34 cellular contexts compared by ENCODE assay signal in the genomic region with DNA sequence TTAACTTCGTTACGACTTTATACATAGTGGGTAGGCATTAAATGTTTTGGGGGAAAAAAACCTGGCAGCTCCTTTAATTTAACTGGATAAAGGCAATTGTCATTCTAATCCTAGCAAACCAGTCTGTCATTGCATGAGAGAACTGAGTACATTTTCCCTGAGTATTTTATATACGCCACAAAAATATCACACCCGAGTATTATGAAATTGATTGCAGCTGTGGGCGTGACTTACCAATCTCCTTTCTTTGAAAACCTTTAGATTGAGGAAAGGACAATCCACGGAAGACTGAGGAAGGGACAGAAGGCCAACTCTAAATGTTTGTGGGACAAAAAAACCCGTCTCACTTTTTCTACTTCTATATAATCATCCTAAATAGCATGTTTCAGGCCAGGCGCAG. TPM values are rescaled to one million over a fixed set of nuclear protein-coding genes. Genes with fewer than 3 reads are reported as not detected.
A peak's percentile ranks its signal among the peaks of the same experiment; 100 is the strongest.
DNase-seq lines count a peak whose midpoint lies in the region; ATAC-seq, FAIRE-seq and TF ChIP-seq lines count a peak whose summit lies in the region.
"Had no signal": no experiment of that assay in that cellular context is flagged by ENCODE, and none has a peak within 500 bp of the region (broad histone marks: within the 10 kb centered on the region; RNA-seq: fewer than 3 reads in every experiment).

No MANE protein-coding gene starts in this region.

- H3K4me1 ChIP-seq in thoracic aorta (ENCODE audit: control insufficient read depth in 1 of 2, low read depth in 2 of 2) (peaks cover 16 to 46% of the 10 kb centered on the region in 2 donors), vagina (no peaks in the 10 kb centered on the region)
- H3K4me1 ChIP-seq: HAP-1 had no signal

- no peak for ATAC-seq in thoracic aorta (ENCODE audit: insufficient number of reproducible peaks, low FRiP score, low read depth)
- ATAC-seq: K562; left colon; natural killer cell treated with Interleukin-12 subunit alpha and Interleukin-12 subunit beta and Interleukin-15 and Interleukin-18, amount 100 ng/mL, for 72 hours had no signal

- H3K27ac Mint-ChIP-seq in dendritic cell treated with granulocyte-macrophage colony-stimulating factor and Interleukin-4, amounts not matched to agents 40 ng/mL and 50 ng/mL, for 4 days: peak overlapping the region; percentile 89
- H3K27ac Mint-ChIP-seq: activated naive CD4-positive, alpha-beta T cell treated with anti-CD3 and anti-CD28 coated beads, Interleukin-2, amount 10 ng/mL, durations not matched to agents 7 days and 5 days; activated T-cell treated with anti-CD3 and anti-CD28 coated beads, Interleukin-2, amount 50 U/mL, for 72 hours; immature natural killer cell; natural killer cell treated with Interleukin-12 subunit alpha and Interleukin-12 subunit beta and Interleukin-15 and Interleukin-18, amount 100 ng/mL, for 72 hours; T-helper 1 cell treated with Interleukin-12 subunit alpha and Interleukin-12 subunit beta and Interleukin-4 antibody, amounts not matched to agents 30 μg/mL and 1 μg/mL, for 36 hours had no signal

- no peak overlapping the region for H3K4me3 Mint-ChIP-seq in dendritic cell treated with granulocyte-macrophage colony-stimulating factor and Interleukin-4, amounts not matched to agents 40 ng/mL and 50 ng/mL, for 4 days
- H3K4me3 Mint-ChIP-seq: activated naive CD4-positive, alpha-beta T cell treated with anti-CD3 and anti-CD28 coated beads, Interleukin-2, amount 10 ng/mL, durations not matched to agents 7 days and 5 days; immature natural killer cell; natural killer cell treated with Interleukin-12 subunit alpha and Interleukin-12 subunit beta and Interleukin-15 and Interleukin-18, amount 100 ng/mL, for 72 hours; T-helper 1 cell treated with Interleukin-12 subunit alpha and Interleukin-12 subunit beta and Interleukin-4 antibody, amounts not matched to agents 30 μg/mL and 1 μg/mL, for 36 hours had no signal

- H3K36me3 Mint-ChIP-seq in dendritic cell treated with granulocyte-macrophage colony-stimulating factor and Interleukin-4, amounts not matched to agents 40 ng/mL and 50 ng/mL, for 4 days (ENCODE audit: low read depth): no peaks in the 10 kb centered on the region
- H3K36me3 Mint-ChIP-seq: activated naive CD4-positive, alpha-beta T cell treated with anti-CD3 and anti-CD28 coated beads, Interleukin-2, amount 10 ng/mL, durations not matched to agents 7 days and 5 days; immature natural killer cell; natural killer cell treated with Interleukin-12 subunit alpha and Interleukin-12 subunit beta and Interleukin-15 and Interleukin-18, amount 100 ng/mL, for 72 hours had no signal

- no peak for FAIRE-seq in H54 (lab: Jason Lieb, UNC)
- FAIRE-seq: A204.1, bronchial epithelial cell, endothelial cell of umbilical vein, GM18507, HTR-8/SVneo, K562 had no signal

- no peaks in the 10 kb centered on the region for H3K36me3 ChIP-seq in thoracic aorta
- H3K36me3 ChIP-seq in vagina: no peaks in the 10 kb centered on the region
- H3K36me3 ChIP-seq: gastroesophageal sphincter, HAP-1, sigmoid colon, suprapubic skin had no signal

- peak; percentile 13 for DNase-seq in SIG-M5 treated with dmso at 0.1 percent for 504 hours (lab: John Stamatoyannopoulos, UW; ENCODE audit: unreplicated experiment)
- DNase-seq in SIG-M5 (lab: John Stamatoyannopoulos, UW): no peak
- DNase-seq in NCI-H460 (ENCODE audit: extremely low read depth, low read depth): peak; percentile 85
- DNase-seq in thoracic aorta (ENCODE audit: low spot score): no peak
- no peak for DNase-seq in anterior cingulate cortex (lab: John Stamatoyannopoulos, UW)
- DNase-seq in vagina (ENCODE audit: extremely low spot score in 2 of 2): no peak
- DNase-seq in H54 (ENCODE audit: insufficient read length, low spot score): no peak
- DNase-seq: activated CD4-positive, alpha-beta T cell treated with anti-CD3 and anti-CD28 coated beads, Interleukin-2, amount 50 U/mL, for 4 hours; activated naive CD4-positive, alpha-beta T cell treated with anti-CD3 and anti-CD28 coated beads, Interleukin-2, amount 10 ng/mL, durations not matched to agents 7 days and 5 days; DMS 273 treated with DMSO at 0.1 percent for 48 hours; immature natural killer cell; NCI-H1105; NCI-H187 treated with DMSO at 0.1 percent for 48 hours; NCI-H524 treated with DMSO at 0.1 percent for 48 hours; stimulated activated naive CD4-positive, alpha-beta T cell had no signal

- no peak for TF ChIP-seq POLR2A in vagina (IDR thresholded peaks at IDR 0.05)
- TF ChIP-seq POLR2A in H54 (IDR thresholded peaks at IDR 0.05; ENCODE audit: low read depth, low read length): no peak

- H3K27me3 ChIP-seq in thoracic aorta (replicated peaks; ENCODE audit: insufficient read depth) (no peaks in the 10 kb centered on the region), vagina (no peaks in the 10 kb centered on the region)
- H3K27me3 ChIP-seq: sigmoid colon, suprapubic skin had no signal

- intact Hi-C loops in dendritic cell treated with granulocyte-macrophage colony-stimulating factor and Interleukin-4, amounts not matched to agents 40 ng/mL and 50 ng/mL, for 4 days (cut with micrococcal nuclease): loop anchor here (1.0 to 2.0 kb wide), 2 partner anchors 15 to 37 kb away; no protein-coding TSS in a partner anchor
- intact Hi-C loops in vagina (cut with DNase I): no loop called here

- H3K9me3 ChIP-seq in thoracic aorta (no peaks in the 10 kb centered on the region), vagina (no peaks in the 10 kb centered on the region)
- H3K9me3 ChIP-seq: gastroesophageal sphincter, HAP-1, sigmoid colon, suprapubic skin had no signal

- peak overlapping the region; percentile 56 to 64 for H3K27ac ChIP-seq in thoracic aorta
- no peak overlapping the region for H3K27ac ChIP-seq in vagina
- H3K27ac ChIP-seq: suprapubic skin had no signal

- H3K4me1 Mint-ChIP-seq in dendritic cell treated with granulocyte-macrophage colony-stimulating factor and Interleukin-4, amounts not matched to agents 40 ng/mL and 50 ng/mL, for 4 days (ENCODE audit: low read depth): peaks cover 56% of the 10 kb centered on the region

- H3K4me3 ChIP-seq in thoracic aorta (no peak overlapping the region), vagina (no peak overlapping the region)
- H3K4me3 ChIP-seq: gastroesophageal sphincter, HAP-1, K562, sigmoid colon, suprapubic skin had no signal

- H3K9me3 Mint-ChIP-seq in dendritic cell treated with granulocyte-macrophage colony-stimulating factor and Interleukin-4, amounts not matched to agents 40 ng/mL and 50 ng/mL, for 4 days: no peaks in the 10 kb centered on the region
- H3K9me3 Mint-ChIP-seq: activated naive CD4-positive, alpha-beta T cell treated with anti-CD3 and anti-CD28 coated beads, Interleukin-2, amount 10 ng/mL, durations not matched to agents 7 days and 5 days; activated T-cell treated with anti-CD3 and anti-CD28 coated beads, Interleukin-2, amount 50 U/mL, for 72 hours; immature natural killer cell; natural killer cell treated with Interleukin-12 subunit alpha and Interleukin-12 subunit beta and Interleukin-15 and Interleukin-18, amount 100 ng/mL, for 72 hours; T-helper 1 cell treated with Interleukin-12 subunit alpha and Interleukin-12 subunit beta and Interleukin-4 antibody, amounts not matched to agents 30 μg/mL and 1 μg/mL, for 36 hours had no signal

- H3K27me3 Mint-ChIP-seq in dendritic cell treated with granulocyte-macrophage colony-stimulating factor and Interleukin-4, amounts not matched to agents 40 ng/mL and 50 ng/mL, for 4 days: no peaks in the 10 kb centered on the region
- H3K27me3 Mint-ChIP-seq: activated naive CD4-positive, alpha-beta T cell treated with anti-CD3 and anti-CD28 coated beads, Interleukin-2, amount 10 ng/mL, durations not matched to agents 7 days and 5 days had no signal

- TF ChIP-seq CTCF in thoracic aorta (IDR thresholded peaks at IDR 0.05) (no peak), vagina (IDR thresholded peaks at IDR 0.05) (no peak)

RNA-seq across cellular contexts. Expression of a gene that starts 9.0 kb away (rescaled TPM):
- 0.72 and 0.99 TPM in 2 replicates for total RNA-seq in NCI-H460 (2014; rRNA removed; shearing (Covaris generic))
- 8.6 and 12.1 TPM in 2 replicates for polyA plus RNA-seq in NCI-H460 (2014; cell fraction: nucleus; rRNA removed)
- total RNA-seq in thoracic aorta (not detected), vagina (not detected)
- total RNA-seq: activated T-cell treated with anti-CD3 and anti-CD28 coated beads, Interleukin-2, amount 50 U/mL, for 72 hours; bronchial epithelial cell; endothelial cell of umbilical vein; gastroesophageal sphincter; K562; mucosa of gallbladder; natural killer cell treated with Interleukin-12 subunit alpha and Interleukin-12 subunit beta and Interleukin-15 and Interleukin-18, amount 100 ng/mL, for 72 hours; omental fat pad; pulmonary artery endothelial cell; sigmoid colon; ureter had no signal
- polyA plus RNA-seq: endothelial cell of umbilical vein, immature natural killer cell, K562 had no signal

RNA-seq across cellular contexts. Expression of a gene that starts 17.7 kb away (rescaled TPM):
- not detected in 2 replicates for total RNA-seq in NCI-H460 (2014; rRNA removed; shearing (Covaris generic))
- not detected in 2 replicates for polyA plus RNA-seq in NCI-H460 (2014; cell fraction: nucleus; rRNA removed)
- total RNA-seq in thoracic aorta: not detected
- not detected for total RNA-seq in vagina
- total RNA-seq: activated T-cell treated with anti-CD3 and anti-CD28 coated beads, Interleukin-2, amount 50 U/mL, for 72 hours; bronchial epithelial cell; endothelial cell of umbilical vein; gastroesophageal sphincter; K562; left colon; mucosa of gallbladder; natural killer cell treated with Interleukin-12 subunit alpha and Interleukin-12 subunit beta and Interleukin-15 and Interleukin-18, amount 100 ng/mL, for 72 hours; omental fat pad; pulmonary artery endothelial cell; sigmoid colon; suprapubic skin; ureter had no signal
- polyA plus RNA-seq: endothelial cell of umbilical vein, immature natural killer cell, K562, sigmoid colon had no signal

RNA-seq across cellular contexts. Expression of a gene that starts 45.0 kb away (rescaled TPM):
- 785 and 851 TPM in 2 replicates for total RNA-seq in NCI-H460 (2014; rRNA removed; shearing (Covaris generic))
- polyA plus RNA-seq in NCI-H460 (2014; cell fraction: nucleus; rRNA removed): 488 and 576 TPM in 2 replicates
- 100 to 1,000 TPM; 109 to 113 TPM for total RNA-seq in thoracic aorta
- 109 TPM for total RNA-seq in vagina

Comparison
In these comparisons a context has a peak if more than half of its experiments do, and no peak if none do; other contexts are left out.
1. DNase-seq: peak in SIG-M5 treated with dmso at 0.1 percent for 504 hours (single experiment) and NCI-H460 (single experiment); none in SIG-M5 (single experiment), thoracic aorta (single experiment), anterior cingulate cortex (0 of 58), vagina (0 of 2) and H54 (single experiment).